Comparison of ENCODE assay signal across 19 cellular contexts in genomic region chr21:36554411-36555157, GRCh38.
"Had no signal": no experiment of that assay in that cellular context is flagged by ENCODE, and none has a peak within 500 bp of the region (broad histone marks: within the 10 kb centered on the region; RNA-seq: fewer than 3 reads in every experiment).

No MANE protein-coding gene starts in this region.

- DNase-seq: colonic mucosa; dermis blood vessel endothelial cell; effector CD4-positive, alpha-beta T cell; foreskin melanocyte; heart left ventricle; hippocampal formation; mammary epithelial cell; naive B cell; posterior cingulate gyrus; stimulated activated CD4-positive, alpha-beta T cell treated with anti-CD3 and anti-CD28 coated beads, Interleukin-4, amount 100 ng/mL, for 4 hours; stimulated activated naive B cell treated with anti-CD40 and anti-IgM and Interleukin-4, amounts not matched to agents 10 μg/mL and 1 μg/mL and 100 μg/mL, for 72 hours; stomach; substantia nigra; transverse colon had no signal

- H3K4me3 Mint-ChIP-seq: stimulated activated naive B cell treated with anti-CD40 and anti-IgM and Interleukin-4, amounts not matched to agents 10 μg/mL and 1 μg/mL and 100 μg/mL, for 72 hours had no signal

- ATAC-seq: heart left ventricle; left lobe of liver; sciatic nerve; stimulated activated naive B cell treated with anti-CD40 and anti-IgM and Interleukin-4, amounts not matched to agents 10 μg/mL and 1 μg/mL and 100 μg/mL, for 72 hours had no signal

- H3K27ac Mint-ChIP-seq: naive B cell; stimulated activated naive B cell treated with anti-CD40 and anti-IgM and Interleukin-4, amounts not matched to agents 10 μg/mL and 1 μg/mL and 100 μg/mL, for 72 hours had no signal

- H3K27ac ChIP-seq: colonic mucosa, heart left ventricle, neutrophil, skin epidermis, stomach, thoracic aorta, transverse colon had no signal

- H3K4me1 ChIP-seq: colonic mucosa, stomach, transverse colon had no signal

- H3K4me1 Mint-ChIP-seq: naive B cell had no signal

- H3K27me3 ChIP-seq: colonic mucosa, neutrophil had no signal

- H3K9me3 ChIP-seq: colonic mucosa, neutrophil, thoracic aorta, transverse colon had no signal

- H3K36me3 ChIP-seq: colonic mucosa, heart left ventricle, neutrophil, stomach, thoracic aorta, transverse colon had no signal

- H3K36me3 Mint-ChIP-seq: naive B cell had no signal

- H3K4me3 ChIP-seq: colonic mucosa, heart left ventricle, skin epidermis, stomach, thoracic aorta, transverse colon had no signal
